In genomic region chr3:14592390-14592789, GRCh38 we compare ENCODE assay signal across 1 cellular context.
TF ChIP-seq lines count a peak whose summit lies in the region.

No MANE protein-coding gene starts in this region.

TF ChIP-seq in H1, 55 proteins besides CTCF, POLR2A, EP300 and RAD21:
- no peak for TF ChIP-seq ATF3 (IDR thresholded peaks at IDR 0.05; ENCODE audit: insufficient read depth, low read depth, low read length)
- no peak for TF ChIP-seq POLR2AphosphoS5 (IDR thresholded peaks at IDR 0.05; ENCODE audit: low read depth, low read length)
- no peak for TF ChIP-seq PHF8 (conservative IDR thresholded peaks at IDR 0.05; ENCODE audit: low read depth, low read length)
- no peak for TF ChIP-seq BCL11A (IDR thresholded peaks at IDR 0.05; ENCODE audit: low read depth in 2 of 2, low read length in 2 of 2)
- TF ChIP-seq GABPA (IDR thresholded peaks at IDR 0.05; ENCODE audit: borderline replicate concordance, insufficient read depth, low read length), result no peak
- no peak for TF ChIP-seq SIX5 (IDR thresholded peaks at IDR 0.05; ENCODE audit: low read depth, low read length)
- TF ChIP-seq RFX5 (IDR thresholded peaks at IDR 0.05; ENCODE audit: borderline replicate concordance, low read depth, low read length), result no peak
- no peak for TF ChIP-seq HDAC2 (IDR thresholded peaks at IDR 0.05; ENCODE audit: borderline replicate concordance in 1 of 2, low read depth in 2 of 2, low read length in 2 of 2)
- TF ChIP-seq SAP30 (IDR thresholded peaks at IDR 0.05; ENCODE audit: insufficient read depth, insufficient replicate concordance, low read length), result no peak
- TF ChIP-seq FOSL1 (IDR thresholded peaks at IDR 0.05; ENCODE audit: insufficient read depth, low read depth, low read length), result no peak
- no peak for TF ChIP-seq TAF1 (IDR thresholded peaks at IDR 0.05; ENCODE audit: low read depth, low read length)
- no peak for TF ChIP-seq CHD7 (IDR thresholded peaks at IDR 0.05; ENCODE audit: insufficient replicate concordance, low read length)
TF ChIP-seq in H1: peak in this region for 0.
